In the genomic region with DNA sequence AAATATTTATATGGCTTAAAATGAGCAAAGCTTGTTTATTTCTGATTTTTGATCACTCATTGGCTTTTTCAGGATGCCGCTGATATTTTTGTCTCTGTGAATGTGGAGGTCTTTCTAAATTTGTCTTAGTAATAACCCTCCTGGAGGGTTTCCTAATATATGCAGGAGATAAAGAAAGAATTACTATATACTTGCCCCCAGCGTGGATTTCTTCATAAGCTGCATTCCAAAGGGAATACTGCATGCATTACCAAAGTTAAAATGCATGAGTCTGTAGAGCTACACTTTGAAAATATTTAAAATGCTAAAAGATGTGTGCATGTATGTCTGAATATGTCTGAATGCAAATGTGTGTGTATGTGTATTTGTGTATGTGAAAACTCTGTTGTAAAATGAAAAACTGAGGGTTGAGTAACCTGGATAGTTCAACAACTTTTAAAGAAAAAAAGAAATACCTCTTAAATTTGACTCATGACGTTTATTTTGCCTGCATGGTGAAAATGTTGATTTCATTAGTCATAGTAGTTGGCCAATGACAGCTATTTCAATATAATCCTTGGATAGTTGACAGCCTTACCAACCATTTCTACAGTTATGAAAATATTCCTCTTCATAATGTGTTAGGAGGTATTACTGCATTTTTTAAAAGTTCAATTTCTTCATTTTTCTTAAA, we compare ENCODE assay signal across 17 cellular contexts.
DNase-seq lines count a peak whose midpoint lies in the region; ATAC-seq and TF ChIP-seq lines count a peak whose summit lies in the region.
"Had no signal": no experiment of that assay in that cellular context is flagged by ENCODE, and none has a peak within 500 bp of the region (broad histone marks: within the 10 kb centered on the region; RNA-seq: fewer than 3 reads in every experiment).

No MANE protein-coding gene starts in this region.

- POLR2A ChIA-PET in CD8-positive, alpha-beta memory T cell (lab: Charles Lee): no interaction called here

- H3K27ac Mint-ChIP-seq in CD8-positive, alpha-beta memory T cell: no peak overlapping the region
- H3K27ac Mint-ChIP-seq: activated T-helper 2 cell treated with anti-CD3 and anti-CD28 coated beads, Interferon-gamma antibody, Interleukin-2, Interleukin-4, amounts not matched to agents 10 μg/mL and 5 μg/mL and 100 μg/mL, durations not matched to agents 14 hours and 24 hours and 36 hours; endodermal cell; natural killer cell treated with Interleukin-12 subunit alpha and Interleukin-12 subunit beta and Interleukin-15 and Interleukin-18, amount 100 ng/mL, for 72 hours had no signal

- no peak overlapping the region for H3K4me3 ChIP-seq in CD8-positive, alpha-beta memory T cell (ENCODE audit: low read length)
- no peak overlapping the region for H3K4me3 ChIP-seq in mucosa of descending colon
- H3K4me3 ChIP-seq: stomach had no signal

- intact Hi-C loops in mucosa of descending colon (cut with DNase I, micrococcal nuclease): no loop called here

- ATAC-seq in foreskin keratinocyte (peak; percentile 14), HG02759 (IDR thresholded peaks at IDR 0.05; ENCODE audit: unreplicated experiment) (no peak), mucosa of descending colon (no peak)
- ATAC-seq: left lobe of liver, sciatic nerve had no signal

- H3K27me3 ChIP-seq in foreskin keratinocyte: peaks cover 9% of the 10 kb centered on the region
- no peaks in the 10 kb centered on the region for H3K27me3 ChIP-seq in CD8-positive, alpha-beta memory T cell (ENCODE audit: insufficient read depth, low read length, poor library complexity, severe bottlenecking)
- H3K27me3 ChIP-seq: stomach had no signal

- H3K27ac ChIP-seq in foreskin keratinocyte: no peak overlapping the region
- no peak overlapping the region for H3K27ac ChIP-seq in CD8-positive, alpha-beta memory T cell (ENCODE audit: low read depth, low read length)
- H3K27ac ChIP-seq: stomach had no signal

- TF ChIP-seq CTCF in foreskin keratinocyte (conservative IDR thresholded peaks at IDR 0.05): no peak
- TF ChIP-seq CTCF in mucosa of descending colon (IDR thresholded peaks at IDR 0.05): no peak

- peaks cover 0 to 2% (median 1%) of the 10 kb centered on the region in 5 donors for H3K9me3 Mint-ChIP-seq in CD8-positive, alpha-beta memory T cell

- H3K4me3 Mint-ChIP-seq in CD8-positive, alpha-beta memory T cell: no peak overlapping the region
- H3K4me3 Mint-ChIP-seq: endodermal cell; natural killer cell treated with Interleukin-12 subunit alpha and Interleukin-12 subunit beta and Interleukin-15 and Interleukin-18, amount 100 ng/mL, for 72 hours had no signal

- DNase-seq in HCEC 1CT (peak; percentile 64), amniotic epithelial cell (ENCODE audit: low read depth) (peak; percentile 77), foreskin keratinocyte (peak in 1 of 2 donors; percentile 59), ACHN (no peak), mucosa of descending colon (no peak)
- DNase-seq in CD8-positive, alpha-beta memory T cell: no peak
- DNase-seq: activated CD4-positive, alpha-beta T cell treated with anti-CD3 and anti-CD28 coated beads, Interleukin-2, amount 50 U/mL, for 48 hours; endodermal cell; NCI-H1436 treated with DMSO at 0.1 percent for 48 hours; NCI-H524 treated with DMSO at 0.1 percent for 48 hours; stomach; T1000 had no signal

- H3K9me3 ChIP-seq in CD8-positive, alpha-beta memory T cell (ENCODE audit: low read length): no peaks in the 10 kb centered on the region
- H3K9me3 ChIP-seq in mucosa of descending colon: no peaks in the 10 kb centered on the region

- no peaks in the 10 kb centered on the region for H3K36me3 ChIP-seq in CD8-positive, alpha-beta memory T cell (ENCODE audit: insufficient read depth, low read length)
- H3K36me3 ChIP-seq in mucosa of descending colon (ENCODE audit: low read depth): no peaks in the 10 kb centered on the region
- H3K36me3 ChIP-seq: stomach had no signal

- H3K27me3 Mint-ChIP-seq in CD8-positive, alpha-beta memory T cell: peaks cover 7 to 32% of the 10 kb centered on the region in 2 donors

- in situ Hi-C loops in ACHN (cut with HindIII; ENCODE audit: low pct_ligation_motif_present, low pct_unique_long_range_greater_than_20kb, low sequenced_read_pairs): no loop called here

- peaks cover 0 to 4% (median 0%) of the 10 kb centered on the region in 3 donors for H3K36me3 Mint-ChIP-seq in CD8-positive, alpha-beta memory T cell

- H3K4me1 ChIP-seq in foreskin keratinocyte (no peaks in the 10 kb centered on the region), mucosa of descending colon (ENCODE audit: low read depth) (no peaks in the 10 kb centered on the region)
- no peaks in the 10 kb centered on the region for H3K4me1 ChIP-seq in CD8-positive, alpha-beta memory T cell (ENCODE audit: insufficient read depth, low read length)
- H3K4me1 ChIP-seq: stomach had no signal

- CTCF ChIA-PET in CD8-positive, alpha-beta memory T cell (lab: Charles Lee): no interaction called here

- H3K4me1 Mint-ChIP-seq in CD8-positive, alpha-beta memory T cell: no peaks in the 10 kb centered on the region
- H3K4me1 Mint-ChIP-seq: endodermal cell had no signal

Comparison
In these comparisons a context has a peak if more than half of its experiments do, and no peak if none do; other contexts are left out.
1. DNase-seq: peak in HCEC 1CT (single experiment) and amniotic epithelial cell (single experiment); none in CD8-positive, alpha-beta memory T cell (0 of 5), ACHN (single experiment) and mucosa of descending colon (0 of 3).